Comparison of ENCODE assay signal across 32 cellular contexts in genomic region chr1:158646465-158646864, GRCh38. TPM values are rescaled to one million over a fixed set of nuclear protein-coding genes. Genes with fewer than 3 reads are reported as not detected.
DNase-seq lines count a peak whose midpoint lies in the region; ATAC-seq and TF ChIP-seq lines count a peak whose summit lies in the region.
"Had no signal": no experiment of that assay in that cellular context is flagged by ENCODE, and none has a peak within 500 bp of the region (broad histone marks: within the 10 kb centered on the region; RNA-seq: fewer than 3 reads in every experiment).

No MANE protein-coding gene starts in this region.

- H2AFZ ChIP-seq in DND-41 (ENCODE audit: low read depth, low read length), result no peak overlapping the region
- H2AFZ ChIP-seq: PC-9 had no signal

- H4K20me1 ChIP-seq in DND-41 (ENCODE audit: insufficient read depth, low read length), result no peaks in the 10 kb centered on the region

- DNase-seq in activated T-cell treated with anti-CD3 and anti-CD28 coated beads, Interleukin-2, amount 50 U/mL, for 4 hours, result no peak
- DNase-seq in activated T-cell treated with anti-CD3 and anti-CD28 coated beads, Interleukin-2, amount 50 U/mL, for 24 hours, result no peak
- no peak for DNase-seq in DND-41
- DNase-seq in natural killer cell treated with Interleukin-12 subunit alpha and Interleukin-12 subunit beta and Interleukin-15 and Interleukin-18, amount 100 ng/mL, for 72 hours (ENCODE audit: low spot score), result no peak
- DNase-seq in hippocampal formation (lab: John Stamatoyannopoulos, UW), result no peak
- DNase-seq: ACHN; activated CD8-positive, alpha-beta T cell treated with anti-CD3 and anti-CD28 coated beads for 36 hours; activated naive CD4-positive, alpha-beta T cell; activated T-cell treated with anti-CD3 and anti-CD28 coated beads for 4 hours; amniotic stem cell; brain microvascular endothelial cell; effector CD8-positive, alpha-beta T cell; erythroblast; head of caudate nucleus; KG1; kidney glomerular epithelial cell; mucosa of descending colon; MV-4-11; NCI-H446; NCI-H82; PC-9; right cardiac atrium; upper lobe of left lung had no signal

- H3K27me3 Mint-ChIP-seq in activated T-cell treated with anti-CD3 and anti-CD28 coated beads, Interleukin-2, amount 50 U/mL, for 4 hours (ENCODE audit: low read depth), result no peaks in the 10 kb centered on the region
- H3K27me3 Mint-ChIP-seq in activated T-cell treated with anti-CD3 and anti-CD28 coated beads, Interleukin-2, amount 50 U/mL, for 24 hours, result no peaks in the 10 kb centered on the region
- H3K27me3 Mint-ChIP-seq in activated T-helper 17 cell treated with anti-CD3 and anti-CD28 coated beads, Interleukin-2, amount 50 U/mL, for 72 hours, result no peaks in the 10 kb centered on the region
- peaks cover 0 to 1% of the 10 kb centered on the region in 2 donors for H3K27me3 Mint-ChIP-seq in natural killer cell treated with Interleukin-12 subunit alpha and Interleukin-12 subunit beta and Interleukin-15 and Interleukin-18, amount 100 ng/mL, for 72 hours

- H3K36me3 Mint-ChIP-seq in activated T-cell treated with anti-CD3 and anti-CD28 coated beads, Interleukin-2, amount 50 U/mL, for 4 hours (ENCODE audit: insufficient read depth), result no peaks in the 10 kb centered on the region
- no peaks in the 10 kb centered on the region for H3K36me3 Mint-ChIP-seq in activated T-cell treated with anti-CD3 and anti-CD28 coated beads, Interleukin-2, amount 50 U/mL, for 24 hours (ENCODE audit: low read depth)
- H3K36me3 Mint-ChIP-seq in activated T-helper 17 cell treated with anti-CD3 and anti-CD28 coated beads, Interleukin-2, amount 50 U/mL, for 72 hours (ENCODE audit: low read depth), result no peaks in the 10 kb centered on the region
- H3K36me3 Mint-ChIP-seq in natural killer cell treated with Interleukin-12 subunit alpha and Interleukin-12 subunit beta and Interleukin-15 and Interleukin-18, amount 100 ng/mL, for 72 hours, result no peaks in the 10 kb centered on the region

- H3K4me1 Mint-ChIP-seq in activated T-cell treated with anti-CD3 and anti-CD28 coated beads, Interleukin-2, amount 50 U/mL, for 4 hours (ENCODE audit: low read depth), result peaks cover 14% of the 10 kb centered on the region
- H3K4me1 Mint-ChIP-seq in activated T-cell treated with anti-CD3 and anti-CD28 coated beads, Interleukin-2, amount 50 U/mL, for 24 hours (ENCODE audit: low read depth), result peaks cover 13% of the 10 kb centered on the region
- peaks cover 8% of the 10 kb centered on the region for H3K4me1 Mint-ChIP-seq in activated T-helper 17 cell treated with anti-CD3 and anti-CD28 coated beads, Interleukin-2, amount 50 U/mL, for 72 hours
- peaks cover 12 to 16% of the 10 kb centered on the region in 2 donors for H3K4me1 Mint-ChIP-seq in natural killer cell treated with Interleukin-12 subunit alpha and Interleukin-12 subunit beta and Interleukin-15 and Interleukin-18, amount 100 ng/mL, for 72 hours (ENCODE audit: low read depth in 2 of 2)
- H3K4me1 Mint-ChIP-seq: neural crest cell had no signal

- no peak overlapping the region for H3K27ac Mint-ChIP-seq in activated T-cell treated with anti-CD3 and anti-CD28 coated beads, Interleukin-2, amount 50 U/mL, for 24 hours
- peak overlapping the region; percentile 4 for H3K27ac Mint-ChIP-seq in activated T-helper 17 cell treated with anti-CD3 and anti-CD28 coated beads, Interleukin-2, amount 50 U/mL, for 72 hours
- peak overlapping the region; percentile 27 to 56 for H3K27ac Mint-ChIP-seq in natural killer cell treated with Interleukin-12 subunit alpha and Interleukin-12 subunit beta and Interleukin-15 and Interleukin-18, amount 100 ng/mL, for 72 hours
- H3K27ac Mint-ChIP-seq: activated CD8-positive, alpha-beta T cell treated with anti-CD3 and anti-CD28 coated beads for 36 hours had no signal

- H3K27me3 ChIP-seq in DND-41 (ENCODE audit: insufficient read depth, low read length, poor library complexity), result peaks cover 10% of the 10 kb centered on the region
- H3K27me3 ChIP-seq: brain microvascular endothelial cell, upper lobe of left lung had no signal

- peaks cover 6% of the 10 kb centered on the region; the same call in 1 of the 2 replicates for H3K4me1 ChIP-seq in DND-41 (ENCODE audit: insufficient read depth, low read length)
- H3K4me1 ChIP-seq: upper lobe of left lung had no signal

- H3K9me3 ChIP-seq in DND-41 (ENCODE audit: insufficient read depth, low read length, severe bottlenecking), result no peaks in the 10 kb centered on the region
- H3K9me3 ChIP-seq: mucosa of descending colon, upper lobe of left lung had no signal

- no peaks in the 10 kb centered on the region for H3K36me3 ChIP-seq in DND-41 (ENCODE audit: insufficient read depth, low read length)
- H3K36me3 ChIP-seq: brain microvascular endothelial cell, upper lobe of left lung had no signal

- H3K9ac ChIP-seq in DND-41 (ENCODE audit: low read depth, low read length), result no peak overlapping the region

- peak overlapping the region; percentile 7 for H3K4me3 Mint-ChIP-seq in activated T-cell treated with anti-CD3 and anti-CD28 coated beads, Interleukin-2, amount 50 U/mL, for 4 hours
- H3K4me3 Mint-ChIP-seq in activated T-cell treated with anti-CD3 and anti-CD28 coated beads, Interleukin-2, amount 50 U/mL, for 24 hours, result no peak overlapping the region
- H3K4me3 Mint-ChIP-seq in activated T-helper 17 cell treated with anti-CD3 and anti-CD28 coated beads, Interleukin-2, amount 50 U/mL, for 72 hours, result peak overlapping the region; percentile 54
- peak overlapping the region; percentile 47 for H3K4me3 Mint-ChIP-seq in natural killer cell treated with Interleukin-12 subunit alpha and Interleukin-12 subunit beta and Interleukin-15 and Interleukin-18, amount 100 ng/mL, for 72 hours
- H3K4me3 Mint-ChIP-seq: activated CD8-positive, alpha-beta T cell treated with anti-CD3 and anti-CD28 coated beads for 36 hours; neural crest cell had no signal

- H3K79me2 ChIP-seq in DND-41 (ENCODE audit: insufficient read depth, low read length), result no peaks in the 10 kb centered on the region

- ATAC-seq in activated T-cell treated with anti-CD3 and anti-CD28 coated beads, Interleukin-2, amount 50 U/mL, for 4 hours, result no peak
- ATAC-seq in DND-41 (ENCODE audit: insufficient read depth, low read depth) (0 out of 3 replicates have a peak, but pooled peaks have one; percentile 44), GM21619 (IDR thresholded peaks at IDR 0.05; ENCODE audit: unreplicated experiment) (no peak), HG03045 (IDR thresholded peaks at IDR 0.05; ENCODE audit: unreplicated experiment) (no peak)
- ATAC-seq in activated T-helper 17 cell treated with anti-CD3 and anti-CD28 coated beads, Interleukin-2, amount 50 U/mL, for 72 hours (replicated peaks), result no peak
- ATAC-seq in natural killer cell treated with Interleukin-12 subunit alpha and Interleukin-12 subunit beta and Interleukin-15 and Interleukin-18, amount 100 ng/mL, for 72 hours, result peak in 1 of 2 donors; percentile 53
- ATAC-seq: activated CD4-positive, CD25-positive, alpha-beta regulatory T cell treated with anti-CD3 and anti-CD28 coated beads, Interleukin-2, amount 50 U/mL, for 24 hours; activated CD8-positive, alpha-beta T cell treated with anti-CD3 and anti-CD28 coated beads for 36 hours; mucosa of descending colon; right cardiac atrium; Right ventricle myocardium inferior had no signal

- H3K27ac ChIP-seq in DND-41 (ENCODE audit: low read length), result no peak overlapping the region
- H3K27ac ChIP-seq: brain microvascular endothelial cell, C4-2B, PC-9, upper lobe of left lung had no signal

- H3K9me3 Mint-ChIP-seq in activated T-cell treated with anti-CD3 and anti-CD28 coated beads, Interleukin-2, amount 50 U/mL, for 4 hours, result no peaks in the 10 kb centered on the region
- H3K9me3 Mint-ChIP-seq in activated T-cell treated with anti-CD3 and anti-CD28 coated beads, Interleukin-2, amount 50 U/mL, for 24 hours, result no peaks in the 10 kb centered on the region
- no peaks in the 10 kb centered on the region for H3K9me3 Mint-ChIP-seq in activated T-helper 17 cell treated with anti-CD3 and anti-CD28 coated beads, Interleukin-2, amount 50 U/mL, for 72 hours
- H3K9me3 Mint-ChIP-seq in natural killer cell treated with Interleukin-12 subunit alpha and Interleukin-12 subunit beta and Interleukin-15 and Interleukin-18, amount 100 ng/mL, for 72 hours, result no peaks in the 10 kb centered on the region
- H3K9me3 Mint-ChIP-seq: activated CD8-positive, alpha-beta T cell treated with anti-CD3 and anti-CD28 coated beads for 36 hours had no signal

- no peak overlapping the region for H3K4me2 ChIP-seq in DND-41 (ENCODE audit: insufficient read depth, low read length)
- H3K4me2 ChIP-seq: PC-9 had no signal

- H3K4me3 ChIP-seq in DND-41 (ENCODE audit: low read depth in 1 of 2, low read length in 2 of 2), result no peak overlapping the region
- H3K4me3 ChIP-seq: lung, mucosa of descending colon, PC-9, upper lobe of left lung had no signal

- no peak for TF ChIP-seq CTCF in DND-41 (IDR thresholded peaks at IDR 0.05; ENCODE audit: borderline replicate concordance, extremely low read depth, low read length, poor library complexity, severe bottlenecking)

RNA-seq across cellular contexts. Expression of gene SPTA1, which starts 40.0 kb away (rescaled TPM):
- total RNA-seq in activated T-cell treated with anti-CD3 and anti-CD28 coated beads, Interleukin-2, amount 50 U/mL, for 4 hours, result under 1 TPM in 2 of 3 donors, not detected in 1; 0.40 TPM
- under 1 TPM in 1 of 2 donors, not detected in 1; 0.42 TPM for total RNA-seq in activated T-helper 17 cell treated with anti-CD3 and anti-CD28 coated beads, Interleukin-2, amount 50 U/mL, for 72 hours
- under 1 TPM; 0.08 to 0.43 TPM for total RNA-seq in natural killer cell treated with Interleukin-12 subunit alpha and Interleukin-12 subunit beta and Interleukin-15 and Interleukin-18, amount 100 ng/mL, for 72 hours
- total RNA-seq: neural crest cell, PC-9, right cardiac atrium had no signal

RNA-seq across cellular contexts. Expression of gene OR10Z1, which starts 41.4 kb away (rescaled TPM):
- not detected for total RNA-seq in activated T-cell treated with anti-CD3 and anti-CD28 coated beads, Interleukin-2, amount 50 U/mL, for 4 hours
- total RNA-seq in activated T-helper 17 cell treated with anti-CD3 and anti-CD28 coated beads, Interleukin-2, amount 50 U/mL, for 72 hours, result not detected
- total RNA-seq in natural killer cell treated with Interleukin-12 subunit alpha and Interleukin-12 subunit beta and Interleukin-15 and Interleukin-18, amount 100 ng/mL, for 72 hours, result not detected
- total RNA-seq: activated CD8-positive, alpha-beta T cell treated with anti-CD3 and anti-CD28 coated beads for 36 hours; lung; mucosa of descending colon; neural crest cell; PC-9; right cardiac atrium; Right ventricle myocardium inferior; subcutaneous adipose tissue; upper lobe of left lung had no signal

RNA-seq across cellular contexts. Expression of gene OR6K2, which starts 54.0 kb away (rescaled TPM):
- not detected for total RNA-seq in activated T-cell treated with anti-CD3 and anti-CD28 coated beads, Interleukin-2, amount 50 U/mL, for 4 hours
- total RNA-seq in activated T-helper 17 cell treated with anti-CD3 and anti-CD28 coated beads, Interleukin-2, amount 50 U/mL, for 72 hours, result not detected
- not detected for total RNA-seq in natural killer cell treated with Interleukin-12 subunit alpha and Interleukin-12 subunit beta and Interleukin-15 and Interleukin-18, amount 100 ng/mL, for 72 hours
- total RNA-seq: activated CD8-positive, alpha-beta T cell treated with anti-CD3 and anti-CD28 coated beads for 36 hours; lung; mucosa of descending colon; neural crest cell; PC-9; right cardiac atrium; Right ventricle myocardium inferior; subcutaneous adipose tissue; upper lobe of left lung had no signal
